In genomic region chr5:163305655-163306054, GRCh38 we compare ENCODE assay signal across 28 cellular contexts.
"Had no signal": no experiment of that assay in that cellular context is flagged by ENCODE, and none has a peak within 500 bp of the region (broad histone marks: within the 10 kb centered on the region; RNA-seq: fewer than 3 reads in every experiment).

No MANE protein-coding gene starts in this region.

- DNase-seq: MG63, NCI-H1048, NCI-H1092, NCI-H1092 treated with DMSO at 0.1 percent for 48 hours, NCI-H1105, NCI-H1105 treated with DMSO at 0.1 percent for 48 hours, NCI-H1417 treated with DMSO at 0.1 percent for 48 hours, NCI-H1436, NCI-H1436 treated with DMSO at 0.1 percent for 48 hours, NCI-H146, NCI-H1694, NCI-H1694 treated with DMSO at 0.1 percent for 48 hours, NCI-H187, NCI-H187 treated with DMSO at 0.1 percent for 48 hours, NCI-H1930, NCI-H2029, NCI-H2029 treated with DMSO at 0.1 percent for 48 hours, NCI-H2081, NCI-H2081 treated with DMSO at 0.1 percent for 48 hours, NCI-H2107, NCI-H2171, NCI-H2171 treated with DMSO at 0.1 percent for 48 hours, NCI-H2227 treated with DMSO at 0.1 percent for 48 hours, NCI-H226, NCI-H345, NCI-H446 treated with DMSO at 0.1 percent for 48 hours, NCI-H510A, NCI-H510A treated with DMSO at 0.1 percent for 48 hours had no signal

- H3K9me3 ChIP-seq: MG63 had no signal

- H3K4me3 ChIP-seq: MG63 had no signal

- H3K36me3 ChIP-seq: MG63 had no signal
